ENCODE assay signal across 18 cellular contexts in the genomic region with DNA sequence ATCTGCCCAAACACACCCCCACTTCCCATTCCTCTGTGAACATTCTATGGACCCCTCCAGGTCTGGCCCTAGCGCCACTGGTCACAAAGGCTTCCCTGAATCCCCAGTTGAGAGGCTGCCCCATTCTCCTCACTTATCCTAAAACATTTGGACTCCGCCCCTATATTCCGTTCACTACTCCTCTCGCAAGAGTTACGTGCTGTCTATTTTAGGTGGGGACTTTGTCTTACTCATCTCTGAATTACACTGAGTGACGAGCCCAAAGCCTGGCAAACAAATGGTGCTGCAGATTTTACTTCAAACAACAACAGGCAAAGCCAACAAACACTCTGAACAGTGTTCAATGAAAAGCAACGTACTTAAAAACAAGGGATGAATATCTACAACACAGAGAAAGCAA. TPM values are rescaled to one million over a fixed set of nuclear protein-coding genes. Genes with fewer than 3 reads are reported as not detected.
DNase-seq lines count a peak whose midpoint lies in the region; ATAC-seq and TF ChIP-seq lines count a peak whose summit lies in the region.
"Had no signal": no experiment of that assay in that cellular context is flagged by ENCODE, and none has a peak within 500 bp of the region (broad histone marks: within the 10 kb centered on the region; RNA-seq: fewer than 3 reads in every experiment).

No MANE protein-coding gene starts in this region.

- no TSS peak for BruUV-seq in Caco-2 (replicated peaks; lab: Mats Ljungman, UMichigan)

- CTCF ChIA-PET in Caco-2 (lab: Charles Lee): no interaction called here

- H3K23ac ChIP-seq in mesendoderm (ENCODE audit: low read length): peak overlapping the region; percentile 24

- intact Hi-C loops in Caco-2 (cut with micrococcal nuclease; ENCODE audit: unreplicated experiment) (no loop called here), dorsolateral prefrontal cortex (cut with DNase I) (no loop called here), testis (cut with DNase I; ENCODE audit: low total_unique reads) (no loop called here), spleen (cut with DNase I; ENCODE audit: low total_unique reads) (no loop called here)

- H3K9ac ChIP-seq in mesendoderm (ENCODE audit: low read length): no peak overlapping the region
- H3K9ac ChIP-seq: GM23248 had no signal

- no peak overlapping the region for H3K4me3 ChIP-seq in Caco-2 (ENCODE audit: low read depth, low read length)
- no peak overlapping the region for H3K4me3 ChIP-seq in dorsolateral prefrontal cortex
- H3K4me3 ChIP-seq in mesendoderm (ENCODE audit: low read length): no peak overlapping the region
- no peak overlapping the region for H3K4me3 ChIP-seq in testis
- H3K4me3 ChIP-seq in spleen: no peak overlapping the region
- H3K4me3 ChIP-seq: A549, GM23248 had no signal

- H3K79me1 ChIP-seq in mesendoderm (ENCODE audit: low read length): no peaks in the 10 kb centered on the region

- H3K27me3 ChIP-seq in Caco-2 (replicated peaks; ENCODE audit: control insufficient read depth, insufficient read depth, low read length): no peaks in the 10 kb centered on the region
- no peaks in the 10 kb centered on the region for H3K27me3 ChIP-seq in dorsolateral prefrontal cortex
- H3K27me3 ChIP-seq in mesendoderm (ENCODE audit: insufficient read depth, low read length, poor library complexity): no peaks in the 10 kb centered on the region
- no peaks in the 10 kb centered on the region for H3K27me3 ChIP-seq in testis
- no peaks in the 10 kb centered on the region for H3K27me3 ChIP-seq in spleen (replicated peaks in 1 of 7)

- H3K27ac Mint-ChIP-seq in Caco-2 (ENCODE audit: unreplicated experiment) (peak overlapping the region; percentile 75), nephron progenitor cell (no peak overlapping the region)
- H3K27ac Mint-ChIP-seq: CD4-positive, alpha-beta memory T cell had no signal

- H3K4ac ChIP-seq in mesendoderm (ENCODE audit: low read depth, low read length): no peak overlapping the region

- peaks cover 54% of the 10 kb centered on the region for H3K4me1 Mint-ChIP-seq in Caco-2 (ENCODE audit: low read depth, unreplicated experiment)
- H3K4me1 Mint-ChIP-seq in nephron progenitor cell: peaks cover 8% of the 10 kb centered on the region
- H3K4me1 Mint-ChIP-seq: CD4-positive, alpha-beta memory T cell had no signal

- H2BK5ac ChIP-seq in mesendoderm (ENCODE audit: low read length): no peak overlapping the region

- POLR2A ChIA-PET in Caco-2 (lab: Charles Lee): no interaction called here

- no peak overlapping the region for H2BK120ac ChIP-seq in mesendoderm (ENCODE audit: low read depth, low read length)

- no peak for DNase-seq in Caco-2
- DNase-seq in dorsolateral prefrontal cortex: peak in 1 of 10 donors; percentile 8
- DNase-seq in mesendoderm: no peak
- DNase-seq in testis: peak; percentile 6
- DNase-seq in spleen: no peak
- no peak for DNase-seq in nephron progenitor cell
- DNase-seq: 8988T; ACHN; AML-193; C1 segment of cervical spinal cord; CD4-positive, alpha-beta memory T cell; COR-L47; DMS153; DND-41; GM23248 had no signal

- no peak for ATAC-seq in GM18907 (IDR thresholded peaks at IDR 0.05; ENCODE audit: unreplicated experiment)
- ATAC-seq: A549, HCT116 had no signal

- H3K4me3 Mint-ChIP-seq in Caco-2 (ENCODE audit: unreplicated experiment) (no peak overlapping the region), nephron progenitor cell (no peak overlapping the region)
- H3K4me3 Mint-ChIP-seq: CD4-positive, alpha-beta memory T cell had no signal

- H3K9me3 Mint-ChIP-seq in Caco-2 (ENCODE audit: unreplicated experiment) (no peaks in the 10 kb centered on the region), nephron progenitor cell (no peaks in the 10 kb centered on the region)

- H3K27me3 Mint-ChIP-seq in Caco-2 (ENCODE audit: insufficient read depth, unreplicated experiment): no peaks in the 10 kb centered on the region
- H3K27me3 Mint-ChIP-seq in nephron progenitor cell (ENCODE audit: low read depth, poor library complexity): peaks cover 10% of the 10 kb centered on the region

- H3K18ac ChIP-seq in mesendoderm (ENCODE audit: low read length): no peak overlapping the region

- no peak for TF ChIP-seq POLR2A in testis (IDR thresholded peaks at IDR 0.05)
- TF ChIP-seq POLR2A in spleen (IDR thresholded peaks at IDR 0.05): no peak

- H3K79me2 ChIP-seq in mesendoderm (ENCODE audit: control insufficient read depth, insufficient read depth, low read length): no peaks in the 10 kb centered on the region

- H3K27ac ChIP-seq in dorsolateral prefrontal cortex (peak overlapping the region in 35 of 59 donors; percentile 6 to 91 (median 43)), mesendoderm (ENCODE audit: low read depth, low read length) (no peak overlapping the region), testis (no peak overlapping the region), spleen (peak overlapping the region in 1 of 8 donors; percentile 36)
- H3K27ac ChIP-seq: A549, GM23248 had no signal

- H3K36me3 ChIP-seq in Caco-2 (ENCODE audit: control insufficient read depth, insufficient read depth, low read length): no peaks in the 10 kb centered on the region
- H3K36me3 ChIP-seq in mesendoderm (ENCODE audit: control insufficient read depth, insufficient read depth, low read length): no peaks in the 10 kb centered on the region
- no peaks in the 10 kb centered on the region for H3K36me3 ChIP-seq in testis (ENCODE audit: low read depth, missing control alignments)
- H3K36me3 ChIP-seq in spleen: peaks cover 0 to 1% (median 0%) of the 10 kb centered on the region in 6 donors

- no peak overlapping the region for H3K56ac ChIP-seq in mesendoderm (ENCODE audit: low read length)

- H2AK5ac ChIP-seq in mesendoderm (ENCODE audit: low read length): no peak overlapping the region

- WGBS in mesendoderm (ENCODE audit: extremely low coverage, insufficient coverage, low lambda C conversion rate): no CpG with 5 or more reads among the region's 7 CpGs
- WGBS in testis, 2 donors: 87 to 88% methylated on average over 7 of the region's 7 CpGs
- WGBS in spleen, 5 donors: 68 to 87% (median 84%) methylated on average over 7 of the region's 7 CpGs

- H3K36me3 Mint-ChIP-seq in Caco-2 (ENCODE audit: insufficient read depth, unreplicated experiment) (peaks cover 36% of the 10 kb centered on the region), nephron progenitor cell (ENCODE audit: low read depth) (no peaks in the 10 kb centered on the region)
- H3K36me3 Mint-ChIP-seq: CD4-positive, alpha-beta memory T cell had no signal

- H4K5ac ChIP-seq in mesendoderm (ENCODE audit: low read length): no peak overlapping the region

- H3K9me3 ChIP-seq in Caco-2: no peaks in the 10 kb centered on the region
- no peaks in the 10 kb centered on the region for H3K9me3 ChIP-seq in testis
- H3K9me3 ChIP-seq in spleen: no peaks in the 10 kb centered on the region
- H3K9me3 ChIP-seq: A549 had no signal

- no peak overlapping the region for H4K8ac ChIP-seq in mesendoderm (ENCODE audit: low read depth, low read length)

- no peak for TF ChIP-seq CTCF in Caco-2 (IDR thresholded peaks at IDR 0.05; ENCODE audit: insufficient read depth in 1 of 2, low read depth in 1 of 2, low read length in 1 of 2, severe bottlenecking in 1 of 2, unreplicated experiment in 1 of 2)
- TF ChIP-seq CTCF in dorsolateral prefrontal cortex (IDR thresholded peaks at IDR 0.05 in 54 of 56, conservative IDR thresholded peaks at IDR 0.05 in 2 of 56; ENCODE audit: low read depth in 1 of 56, partially characterized antibody in 56 of 56): no peak
- TF ChIP-seq CTCF in testis (IDR thresholded peaks at IDR 0.05): no peak
- TF ChIP-seq CTCF in spleen (IDR thresholded peaks at IDR 0.05 in 8 of 11, conservative IDR thresholded peaks at IDR 0.05 in 3 of 11): no peak
- no peak for TF ChIP-seq CTCF in nephron progenitor cell (IDR thresholded peaks at IDR 0.05)

- H3K4me2 ChIP-seq in mesendoderm (ENCODE audit: low read length): no peak overlapping the region
- H3K4me2 ChIP-seq: A549 had no signal

- no peak overlapping the region for H2BK15ac ChIP-seq in mesendoderm (replicated peaks; ENCODE audit: low read depth)

- H3K4me1 ChIP-seq in Caco-2 (peaks cover 41% of the 10 kb centered on the region), mesendoderm (ENCODE audit: control insufficient read depth, low read depth, low read length) (peaks cover 4% of the 10 kb centered on the region), testis (peaks cover 29% of the 10 kb centered on the region), spleen (peaks cover 0 to 46% (median 11%) of the 10 kb centered on the region in 6 donors)
- H3K4me1 ChIP-seq: A549 had no signal

RNA-seq across cellular contexts. Expression of a gene that starts 14.5 kb away (rescaled TPM):
- 69.5 and 70.6 TPM in 2 replicates for total RNA-seq in Caco-2 (2022)
- total RNA-seq in dorsolateral prefrontal cortex: 100 to 1,000 TPM in 22 of 120 experiments, 10 to 100 TPM in 98; 15.2 to 217 (median 52.8) TPM
- polyA plus RNA-seq in mesendoderm (2013, experiment 1 of 2): 1.8 TPM
- 2.3 TPM for polyA plus RNA-seq in mesendoderm (2013, experiment 2 of 2)
- total RNA-seq in testis: 100 to 1,000 TPM in 1 of 2 donors, 10 to 100 TPM in 1; 95.4 to 156 TPM
- 43.9 TPM for polyA plus RNA-seq in testis (ENCODE audit: insufficient read depth, low read depth, low replicate concordance)
- total RNA-seq in spleen: 100 to 1,000 TPM; 167 to 403 (median 304) TPM
- polyA plus RNA-seq in spleen: 10 to 100 TPM in 2 of 3 donors, 1 to 10 TPM in 1; 10.0 to 39.8 (median 21.7) TPM
- total RNA-seq: GM23248 had no signal

Comparison
In these comparisons a context has a peak if more than half of its experiments do, and no peak if none do; other contexts are left out.
1. H3K27ac ChIP-seq: peak in dorsolateral prefrontal cortex (35 of 59); none in mesendoderm (single experiment) and testis (0 of 2).